ENCODE assay signal across 14 cellular contexts in genomic region chr3:53113293-53114010, GRCh38. TPM values are rescaled to one million over a fixed set of nuclear protein-coding genes. Genes with fewer than 3 reads are reported as not detected.
DNase-seq lines count a peak whose midpoint lies in the region; ATAC-seq, FAIRE-seq and TF ChIP-seq lines count a peak whose summit lies in the region.
"Had no signal": no experiment of that assay in that cellular context is flagged by ENCODE, and none has a peak within 500 bp of the region (broad histone marks: within the 10 kb centered on the region; RNA-seq: fewer than 3 reads in every experiment).

No MANE protein-coding gene starts in this region.

- H3K36me3 Mint-ChIP-seq in activated CD8-positive, alpha-beta memory T cell treated with anti-CD3 and anti-CD28 coated beads, Interleukin-2, amount 10 ng/mL, durations not matched to agents 7 days and 5 days: peaks cover 27% of the 10 kb centered on the region

- no peaks in the 10 kb centered on the region for H3K27me3 Mint-ChIP-seq in activated CD8-positive, alpha-beta memory T cell treated with anti-CD3 and anti-CD28 coated beads, Interleukin-2, amount 10 ng/mL, durations not matched to agents 7 days and 5 days
- H3K27me3 Mint-ChIP-seq: activated CD4-positive, alpha-beta T cell treated with anti-CD3 and anti-CD28 coated beads, Interleukin-2, amount 10 ng/mL, durations not matched to agents 7 days and 5 days; CD8-positive, alpha-beta memory T cell had no signal

- DNase-seq in activated CD8-positive, alpha-beta memory T cell treated with anti-CD3 and anti-CD28 coated beads, Interleukin-2, amount 10 ng/mL, durations not matched to agents 7 days and 5 days: no peak
- DNase-seq in activated CD8-positive, alpha-beta memory T cell treated with anti-CD3 and anti-CD28 coated beads, Interleukin-2, amount 50 U/mL, for 4 hours: no peak
- no peak for DNase-seq in endothelial cell of umbilical vein (ENCODE audit: low read depth, low spot score)
- peak; percentile 24 for DNase-seq in mucosa of gallbladder (ENCODE audit: low spot score)
- DNase-seq in transverse colon: no peak
- no peak for DNase-seq in glomerular visceral epithelial cell (ENCODE audit: extremely low spot score)
- no peak for DNase-seq in T-helper 1 cell

- TF ChIP-seq EP300 in transverse colon (IDR thresholded peaks at IDR 0.05; ENCODE audit: low read depth): no peak

- no TSS peak for BruUV-seq in endothelial cell of umbilical vein (replicated peaks; lab: Mats Ljungman, UMichigan)

- dilution Hi-C loops in endothelial cell of umbilical vein (cut with MboI; ENCODE audit: extremely low pct_ligation_motif_present, low sequenced_read_pairs): no loop called here

- CTCF ChIA-PET in activated CD8-positive, alpha-beta memory T cell treated with anti-CD3 and anti-CD28 coated beads, Interleukin-2, amount 10 ng/mL, durations not matched to agents 7 days and 5 days (lab: Charles Lee): interaction anchor here (0.9 to 4.5 kb wide), 21 partner anchors 9 to 212 kb away, joined by 3 to 67 read pairs (median 5); partner anchors contain the start of genes PRKCD and RFT1
- CTCF ChIA-PET in endothelial cell of umbilical vein (lab: Charles Lee): interaction anchor here (1.0 to 5.0 kb wide), 19 partner anchors 9 to 252 kb away, joined by 3 to 155 read pairs (median 8); partner anchors contain the start of gene PRKCD

- H3K4me3 ChIP-seq in endothelial cell of umbilical vein (replicated peaks in 1 of 3; ENCODE audit: insufficient read depth in 1 of 3, low read depth in 1 of 3, low read length in 3 of 3): no peak overlapping the region
- H3K4me3 ChIP-seq in transverse colon: no peak overlapping the region
- H3K4me3 ChIP-seq: K562, mucosa of descending colon had no signal

- H3K36me3 ChIP-seq in endothelial cell of umbilical vein (ENCODE audit: control insufficient read depth in 2 of 2, extremely low read depth in 1 of 2, insufficient read depth in 2 of 2, low read length in 2 of 2) (peaks cover 6 to 13% of the 10 kb centered on the region in 2 experiments), transverse colon (peaks cover 0 to 12% (median 5%) of the 10 kb centered on the region in 4 donors)

- H2AFZ ChIP-seq in endothelial cell of umbilical vein (ENCODE audit: low read depth, low read length): peak overlapping the region; percentile 52

- H3K27ac Mint-ChIP-seq in activated CD8-positive, alpha-beta memory T cell treated with anti-CD3 and anti-CD28 coated beads, Interleukin-2, amount 10 ng/mL, durations not matched to agents 7 days and 5 days: no peak overlapping the region
- H3K27ac Mint-ChIP-seq: activated CD4-positive, alpha-beta T cell treated with anti-CD3 and anti-CD28 coated beads, Interleukin-2, amount 10 ng/mL, durations not matched to agents 7 days and 5 days; activated T-helper 1 cell treated with anti-CD3 and anti-CD28 coated beads, Interleukin-12 subunit alpha, Interleukin-12 subunit beta, Interleukin-2, Interleukin-4 antibody, amounts not matched to agents 30 ng/mL and 10 ng/mL and 1 ng/mL, durations not matched to agents 14 hours and 24 hours and 36 hours; CD8-positive, alpha-beta memory T cell had no signal

- no peak overlapping the region for H3K4me2 ChIP-seq in endothelial cell of umbilical vein (ENCODE audit: insufficient read depth, low read length)

- intact Hi-C loops in endothelial cell of umbilical vein (cut with micrococcal nuclease) (loop anchor here (1.0 to 10.0 kb wide), 2 partner anchors 83 to 181 kb away; no protein-coding TSS in a partner anchor), transverse colon (cut with DNase I; ENCODE audit: low total_unique reads) (loop anchor here (2.0 to 10.0 kb wide), 2 partner anchors 81 to 231 kb away; partner anchors contain the start of gene DCP1A)

- H3K9me1 ChIP-seq in endothelial cell of umbilical vein (replicated peaks; ENCODE audit: control insufficient read depth, extremely low read depth, insufficient read depth, low read length): no peaks in the 10 kb centered on the region

- H3K9ac ChIP-seq in endothelial cell of umbilical vein (replicated peaks; ENCODE audit: extremely low read depth, insufficient read depth, low read length): no peak overlapping the region

- H3K27ac ChIP-seq in endothelial cell of umbilical vein (ENCODE audit: insufficient read depth, low read depth, low read length): no peak overlapping the region
- peak overlapping the region in 3 of 4 donors; percentile 57 to 76 (median 58) for H3K27ac ChIP-seq in transverse colon
- H3K27ac ChIP-seq: foreskin keratinocyte had no signal

- TF ChIP-seq POLR2A in endothelial cell of umbilical vein (IDR thresholded peaks at IDR 0.05; ENCODE audit: low read depth, low read length) (no peak), transverse colon (IDR thresholded peaks at IDR 0.05) (no peak)

- TF ChIP-seq CTCF in endothelial cell of umbilical vein (IDR thresholded peaks at IDR 0.05; ENCODE audit: extremely low read depth in 1 of 2, insufficient read depth in 1 of 2, low read depth in 1 of 2, low read length in 2 of 2) (no peak), transverse colon (IDR thresholded peaks at IDR 0.05) (no peak)

- H4K20me1 ChIP-seq in endothelial cell of umbilical vein (replicated peaks; ENCODE audit: control insufficient read depth, extremely low read depth, insufficient read depth, low read length): no peaks in the 10 kb centered on the region

- peaks cover 20% of the 10 kb centered on the region for H3K4me1 Mint-ChIP-seq in activated CD8-positive, alpha-beta memory T cell treated with anti-CD3 and anti-CD28 coated beads, Interleukin-2, amount 10 ng/mL, durations not matched to agents 7 days and 5 days

- WGBS in transverse colon (ENCODE audit: low coverage in 1 of 2), 2 donors: 76 to 86% methylated on average over 1 of the region's 1 CpG

- H3K4me3 Mint-ChIP-seq in activated CD8-positive, alpha-beta memory T cell treated with anti-CD3 and anti-CD28 coated beads, Interleukin-2, amount 10 ng/mL, durations not matched to agents 7 days and 5 days: no peak overlapping the region
- H3K4me3 Mint-ChIP-seq: activated CD4-positive, alpha-beta T cell treated with anti-CD3 and anti-CD28 coated beads, Interleukin-2, amount 10 ng/mL, durations not matched to agents 7 days and 5 days; activated T-helper 1 cell treated with anti-CD3 and anti-CD28 coated beads, Interleukin-12 subunit alpha, Interleukin-12 subunit beta, Interleukin-2, Interleukin-4 antibody, amounts not matched to agents 30 ng/mL and 10 ng/mL and 1 ng/mL, durations not matched to agents 14 hours and 24 hours and 36 hours; CD8-positive, alpha-beta memory T cell had no signal

- no peaks in the 10 kb centered on the region for H3K79me2 ChIP-seq in endothelial cell of umbilical vein (ENCODE audit: control insufficient read depth, insufficient read depth, low read length)

- H3K27me3 ChIP-seq in endothelial cell of umbilical vein (ENCODE audit: control insufficient read depth in 2 of 2, insufficient read depth in 2 of 2, low read length in 2 of 2) (no peaks in the 10 kb centered on the region), transverse colon (no peaks in the 10 kb centered on the region)
- H3K27me3 ChIP-seq: foreskin keratinocyte had no signal

- POLR2A ChIA-PET in endothelial cell of umbilical vein (lab: Charles Lee): no interaction called here

- H3K4me1 ChIP-seq in endothelial cell of umbilical vein (ENCODE audit: control insufficient read depth, extremely low read depth, insufficient read depth, low read length) (no peaks in the 10 kb centered on the region), transverse colon (peaks cover 0 to 18% (median 5%) of the 10 kb centered on the region in 4 donors)

- in situ Hi-C loops in transverse colon (cut with MboI; ENCODE audit: low pct_ligation_motif_present in 1 of 4, low pct_unique_long_range_greater_than_20kb in 1 of 4, low sequenced_read_pairs in 3 of 4): loop anchor here in 3 of 4 donors (5.0 to 25.0 kb wide), 3 partner anchors 81 to 599 kb away; no protein-coding TSS in a partner anchor

- no peak for FAIRE-seq in endothelial cell of umbilical vein (lab: Jason Lieb, UNC)

- peak; percentile 10 for ATAC-seq in activated CD8-positive, alpha-beta memory T cell treated with anti-CD3 and anti-CD28 coated beads, Interleukin-2, amount 10 ng/mL, durations not matched to agents 7 days and 5 days
- ATAC-seq in HG03045 (IDR thresholded peaks at IDR 0.05; ENCODE audit: unreplicated experiment): no peak

- H3K9me3 ChIP-seq in endothelial cell of umbilical vein (replicated peaks; ENCODE audit: control insufficient read depth, insufficient read depth, low read length) (no peaks in the 10 kb centered on the region), transverse colon (no peaks in the 10 kb centered on the region)
- H3K9me3 ChIP-seq: mucosa of descending colon had no signal

- no peaks in the 10 kb centered on the region for H3K9me3 Mint-ChIP-seq in activated CD8-positive, alpha-beta memory T cell treated with anti-CD3 and anti-CD28 coated beads, Interleukin-2, amount 10 ng/mL, durations not matched to agents 7 days and 5 days (ENCODE audit: low read depth)
- H3K9me3 Mint-ChIP-seq: CD8-positive, alpha-beta memory T cell had no signal

RNA-seq across cellular contexts. Expression of gene RFT1, which starts 16.8 kb away (rescaled TPM):
- 10 to 100 TPM; 32.4 to 38.3 TPM for total RNA-seq in activated CD8-positive, alpha-beta memory T cell treated with anti-CD3 and anti-CD28 coated beads, Interleukin-2, amount 10 ng/mL, durations not matched to agents 7 days and 5 days
- total RNA-seq in endothelial cell of umbilical vein (28.8 and 29.8 TPM in 2 replicates), mucosa of gallbladder (21.3 TPM), transverse colon (10 to 100 TPM in 1 of 4 donors, 1 to 10 TPM in 3; 2.2 to 10.3 (median 8.5) TPM)
- 39.9 TPM in 2 replicates for polyA plus RNA-seq in endothelial cell of umbilical vein
- 18.3 and 21.4 TPM in 2 replicates for polyA plus RNA-seq in endothelial cell of umbilical vein (2011; cell fraction: cytosol; rRNA removed)
- 14.0 and 16.3 TPM in 2 replicates for polyA plus RNA-seq in endothelial cell of umbilical vein (2011; cell fraction: nucleus; rRNA removed)
- 22.1 and 24.5 TPM in 2 replicates for polyA plus RNA-seq in endothelial cell of umbilical vein (2012)
- polyA minus RNA-seq in endothelial cell of umbilical vein: 72.6 and 84.6 TPM in 2 replicates
- polyA minus RNA-seq in endothelial cell of umbilical vein (2011; cell fraction: cytosol; rRNA and poly(A)+ RNA removed): 11.4 TPM
- polyA minus RNA-seq in endothelial cell of umbilical vein (2011; cell fraction: nucleus; rRNA and poly(A)+ RNA removed): 9.4 and 11.6 TPM in 2 replicates

RNA-seq across cellular contexts. Expression of gene PRKCD, which starts 47.6 kb away (rescaled TPM):
- 10 to 100 TPM; 17.2 to 18.7 TPM for total RNA-seq in activated CD8-positive, alpha-beta memory T cell treated with anti-CD3 and anti-CD28 coated beads, Interleukin-2, amount 10 ng/mL, durations not matched to agents 7 days and 5 days
- total RNA-seq in endothelial cell of umbilical vein: 15.5 and 17.5 TPM in 2 replicates
- 16.4 and 19.0 TPM in 2 replicates for polyA plus RNA-seq in endothelial cell of umbilical vein
- 18.3 and 20.3 TPM in 2 replicates for polyA plus RNA-seq in endothelial cell of umbilical vein (2011; cell fraction: cytosol; rRNA removed)
- polyA plus RNA-seq in endothelial cell of umbilical vein (2011; cell fraction: nucleus; rRNA removed): 33.3 and 33.5 TPM in 2 replicates
- 17.4 and 20.6 TPM in 2 replicates for polyA plus RNA-seq in endothelial cell of umbilical vein (2012)
- 18.7 and 19.7 TPM in 2 replicates for polyA minus RNA-seq in endothelial cell of umbilical vein
- polyA minus RNA-seq in endothelial cell of umbilical vein (2011; cell fraction: cytosol; rRNA and poly(A)+ RNA removed): 12.4 TPM
- 5.4 and 11.8 TPM in 2 replicates for polyA minus RNA-seq in endothelial cell of umbilical vein (2011; cell fraction: nucleus; rRNA and poly(A)+ RNA removed)
- total RNA-seq in mucosa of gallbladder: 103 TPM
- total RNA-seq in transverse colon: 10 to 100 TPM; 43.8 to 78.9 (median 55.9) TPM
